Comparison of ENCODE assay signal across 8 cellular contexts in the genomic region with DNA sequence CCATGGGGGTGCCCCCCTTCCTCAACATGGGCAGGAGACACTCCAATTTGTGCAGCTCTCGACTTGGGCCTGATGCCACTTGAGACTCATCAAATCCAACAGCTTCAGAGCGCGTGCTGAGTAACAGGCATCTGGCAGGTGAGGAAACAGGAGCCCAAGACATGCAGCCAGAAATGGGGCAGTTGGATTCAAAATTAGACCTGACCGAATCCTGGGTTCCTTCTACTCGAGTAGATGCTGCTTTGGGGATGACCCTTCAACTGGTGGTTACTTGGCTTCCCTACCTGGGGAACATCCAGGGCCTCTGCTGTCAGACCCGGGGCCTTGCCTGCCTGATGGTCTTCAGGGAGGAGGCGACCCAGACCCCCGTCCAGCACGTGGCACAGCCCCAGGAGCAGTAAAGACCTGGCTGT. TPM values are rescaled to one million over a fixed set of nuclear protein-coding genes. Genes with fewer than 3 reads are reported as not detected.
A peak's percentile ranks its signal among the peaks of the same experiment; 100 is the strongest.
DNase-seq lines count a peak whose midpoint lies in the region; ATAC-seq and TF ChIP-seq lines count a peak whose summit lies in the region.
"Had no signal": no experiment of that assay in that cellular context is flagged by ENCODE, and none has a peak within 500 bp of the region (broad histone marks: within the 10 kb centered on the region; RNA-seq: fewer than 3 reads in every experiment).

No MANE protein-coding gene starts in this region.

- H3K36me3 ChIP-seq in aorta (ENCODE audit: control insufficient read depth in 1 of 2, insufficient read depth in 2 of 2, low read length in 1 of 2): no peaks in the 10 kb centered on the region

- H3K4me1 Mint-ChIP-seq in neural crest cell: peaks cover 21% of the 10 kb centered on the region

- no peaks in the 10 kb centered on the region for H3K9me3 ChIP-seq in aorta (ENCODE audit: control insufficient read depth, low read length)

- no peaks in the 10 kb centered on the region for H3K4me1 ChIP-seq in aorta (ENCODE audit: control insufficient read depth in 1 of 2, insufficient read depth in 2 of 2, low read length in 2 of 2)

- WGBS in aorta, 2 donors: 22 to 39% methylated on average over 9 of the region's 9 CpGs

- TF ChIP-seq CTCF in neural crest cell (conservative IDR thresholded peaks at IDR 0.05): no peak

- no peak overlapping the region for H3K27ac Mint-ChIP-seq in neural crest cell (ENCODE audit: unreplicated experiment)

- H3K27ac ChIP-seq in aorta (ENCODE audit: low read depth in 1 of 2, low read length in 2 of 2): no peak overlapping the region

- no peaks in the 10 kb centered on the region for H3K36me3 Mint-ChIP-seq in neural crest cell (ENCODE audit: low read depth)
- H3K36me3 Mint-ChIP-seq: stimulated activated effector memory CD8-positive, alpha-beta T cell treated with anti-CD3 and anti-CD28 coated beads, Interleukin-12 subunit alpha, Interleukin-12 subunit beta, amount 100 ng/mL, for 72 hours had no signal

- H3K4me3 ChIP-seq in aorta (ENCODE audit: low read length in 2 of 2): no peak overlapping the region

- intact Hi-C loops in aorta (cut with DNase I): no loop called here

- H3K4me3 Mint-ChIP-seq in neural crest cell: peak overlapping the region; percentile 85
- H3K4me3 Mint-ChIP-seq: stimulated activated effector memory CD8-positive, alpha-beta T cell treated with anti-CD3 and anti-CD28 coated beads, Interleukin-12 subunit alpha, Interleukin-12 subunit beta, amount 100 ng/mL, for 72 hours had no signal

- H3K27me3 ChIP-seq in aorta (ENCODE audit: control insufficient read depth in 1 of 2, insufficient read depth in 2 of 2, low read length in 1 of 2): no peaks in the 10 kb centered on the region

- no peaks in the 10 kb centered on the region for H3K9me3 Mint-ChIP-seq in neural crest cell
- H3K9me3 Mint-ChIP-seq: stimulated activated effector memory CD8-positive, alpha-beta T cell treated with anti-CD3 and anti-CD28 coated beads, Interleukin-12 subunit alpha, Interleukin-12 subunit beta, amount 100 ng/mL, for 72 hours had no signal

- peaks cover 16% of the 10 kb centered on the region for H3K27me3 Mint-ChIP-seq in neural crest cell (ENCODE audit: low read depth)

- DNase-seq in NCI-H1417 (lab: John Stamatoyannopoulos, UW) (peak; percentile 59 to 97 (median 79)), NCI-H1417 treated with DMSO at 0.1 percent for 48 hours (lab: John Stamatoyannopoulos, UW) (no peak), NCI-H69 (lab: John Stamatoyannopoulos, UW) (peak; percentile 90), neural crest cell (ENCODE audit: low read depth, low spot score) (no peak), aorta (no peak)
- DNase-seq: NCI-H2029 had no signal

- ATAC-seq in aorta (ENCODE audit: low FRiP score): no peak
- no peak for ATAC-seq in GM21381 (IDR thresholded peaks at IDR 0.05; ENCODE audit: unreplicated experiment)
- ATAC-seq: stimulated activated effector memory CD8-positive, alpha-beta T cell treated with anti-CD3 and anti-CD28 coated beads, Interleukin-12 subunit alpha, Interleukin-12 subunit beta, amount 100 ng/mL, for 72 hours had no signal

RNA-seq across cellular contexts. Expression of a gene that starts 0.5 kb away (rescaled TPM):
- total RNA-seq in neural crest cell (4.8 and 5.1 TPM in 2 replicates), aorta (under 1 TPM in 1 of 2 donors, not detected in 1; 0.42 TPM)
- not detected for polyA plus RNA-seq in aorta

RNA-seq across cellular contexts. Expression of a gene that starts 4.3 kb away (rescaled TPM):
- total RNA-seq in neural crest cell: 30.0 and 32.5 TPM in 2 replicates
- total RNA-seq in aorta: 10 to 100 TPM in 1 of 2 donors, 1 to 10 TPM in 1; 6.9 to 15.6 TPM
- polyA plus RNA-seq in aorta: 1 to 10 TPM in 1 of 2 donors, under 1 TPM in 1; 0.38 to 3.0 TPM

RNA-seq across cellular contexts. Expression of a gene that starts 10.7 kb away (rescaled TPM):
- total RNA-seq in neural crest cell (65.1 and 66.5 TPM in 2 replicates), aorta (under 1 TPM; 0.62 to 0.84 TPM)
- 1 to 10 TPM in 1 of 2 donors, under 1 TPM in 1; 0.38 to 1.6 TPM for polyA plus RNA-seq in aorta

RNA-seq across cellular contexts. Expression of a gene that starts 41.4 kb away (rescaled TPM):
- total RNA-seq in neural crest cell (66.1 and 67.5 TPM in 2 replicates), aorta (1 to 10 TPM in 1 of 2 donors, under 1 TPM in 1; 0.91 to 3.6 TPM)
- under 1 TPM; 0.33 to 0.75 TPM for polyA plus RNA-seq in aorta

RNA-seq across cellular contexts. Expression of a gene that starts 43.1 kb away (rescaled TPM):
- total RNA-seq in neural crest cell (154 and 159 TPM in 2 replicates), aorta (100 to 1,000 TPM; 116 to 119 TPM)
- polyA plus RNA-seq in aorta: 100 to 1,000 TPM in 1 of 2 donors, 10 to 100 TPM in 1; 67.9 to 108 TPM

Comparison
In these comparisons a context has a peak if more than half of its experiments do, and no peak if none do; other contexts are left out.
1. DNase-seq: peak in NCI-H1417 (3 of 3) and NCI-H69 (single experiment); none in NCI-H1417 treated with DMSO at 0.1 percent for 48 hours (single experiment), neural crest cell (single experiment) and aorta (0 of 2).
2. RNA of a gene that starts 10.7 kb away (total RNA-seq): 65.1 to 66.5 TPM in neural crest cell; 0.62 to 0.84 TPM in aorta; every median in the first group is over 10 times any median in the second.